In the genomic region with DNA sequence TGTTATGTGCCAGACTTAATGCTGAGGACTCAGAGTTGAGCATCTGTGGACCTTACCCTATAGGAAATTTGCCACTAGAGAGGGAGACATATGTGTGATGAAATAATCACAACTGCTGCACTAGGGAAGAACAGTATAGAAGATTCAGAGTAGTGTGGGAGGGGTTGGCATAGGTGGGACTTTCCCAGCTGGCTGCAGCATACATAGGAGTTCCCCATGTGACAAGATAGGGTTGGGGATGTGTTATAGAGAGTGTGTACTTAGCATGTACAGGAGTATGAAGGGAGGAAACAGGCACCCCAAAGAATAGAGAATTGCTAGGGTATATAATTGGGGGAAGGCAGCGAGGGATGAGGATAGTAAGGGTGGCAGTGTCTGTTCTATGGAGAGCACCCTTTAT, we compare ENCODE assay signal across 17 cellular contexts. TPM values are rescaled to one million over a fixed set of nuclear protein-coding genes. Genes with fewer than 3 reads are reported as not detected.
A peak's percentile ranks its signal among the peaks of the same experiment; 100 is the strongest.
DNase-seq lines count a peak whose midpoint lies in the region; ATAC-seq and TF ChIP-seq lines count a peak whose summit lies in the region.
"Had no signal": no experiment of that assay in that cellular context is flagged by ENCODE, and none has a peak within 500 bp of the region (broad histone marks: within the 10 kb centered on the region; RNA-seq: fewer than 3 reads in every experiment).

No MANE protein-coding gene starts in this region.

- no peaks in the 10 kb centered on the region for H3K9me3 ChIP-seq in CD4-positive, alpha-beta T cell (ENCODE audit: control insufficient read depth, low read length)
- H3K9me3 ChIP-seq in body of pancreas: no peaks in the 10 kb centered on the region
- H3K9me3 ChIP-seq: right atrium auricular region had no signal

- H3K4me1 ChIP-seq in body of pancreas: peaks cover 23% of the 10 kb centered on the region

- no peak for TF ChIP-seq POLR2A in body of pancreas (IDR thresholded peaks at IDR 0.05)

- CTCF ChIA-PET in CD4-positive, alpha-beta T cell (lab: Charles Lee): interaction anchor here (1.4 kb wide), 1 partner anchor 31 kb away, joined by 4 read pairs; no protein-coding TSS in a partner anchor
- CTCF ChIA-PET in WTC11 (lab: Charles Lee): no interaction called here

- peak; percentile 14 to 15 for DNase-seq in activated CD4-positive, alpha-beta T cell treated with anti-CD3 and anti-CD28 coated beads for 24 hours (ENCODE audit: low read depth in 2 of 2)
- no peak for DNase-seq in activated CD4-positive, alpha-beta T cell treated with anti-CD3 and anti-CD28 coated beads for 1 hour
- no peak for DNase-seq in memory B cell (ENCODE audit: low spot score in 2 of 2)
- DNase-seq in CD4-positive, alpha-beta T cell: no peak
- DNase-seq in WTC11 (ENCODE audit: low spot score): no peak
- no peak for DNase-seq in body of pancreas
- DNase-seq: CD4-positive, alpha-beta memory T cell; KBM-7; NCI-H1436 treated with DMSO at 0.1 percent for 48 hours; NCI-H510A; SW 1271 had no signal

- intact Hi-C loops in CD4-positive, alpha-beta T cell (cut with DNase I, micrococcal nuclease): loop anchor here (5.0 to 10.0 kb wide), 3 partner anchors 281 to 532 kb away; a partner anchor contains a TSS
- intact Hi-C loops in body of pancreas (cut with DNase I): no loop called here

- H3K4me1 Mint-ChIP-seq in memory B cell (peaks cover 17% of the 10 kb centered on the region), WTC11 (peaks cover 17% of the 10 kb centered on the region)
- H3K4me1 Mint-ChIP-seq in CD4-positive, alpha-beta T cell (ENCODE audit: low read depth): peaks cover 40% of the 10 kb centered on the region

- no peak overlapping the region for H3K4me3 Mint-ChIP-seq in memory B cell
- H3K4me3 Mint-ChIP-seq in CD4-positive, alpha-beta T cell: no peak overlapping the region
- no peak overlapping the region for H3K4me3 Mint-ChIP-seq in WTC11
- H3K4me3 Mint-ChIP-seq: activated naive CD4-positive, alpha-beta T cell treated with anti-CD3 and anti-CD28 coated beads, Interleukin-2, amount 50 U/mL, for 24 hours; CD4-positive, alpha-beta memory T cell; nephron had no signal

- H3K27me3 Mint-ChIP-seq in memory B cell: no peaks in the 10 kb centered on the region
- H3K27me3 Mint-ChIP-seq in CD4-positive, alpha-beta T cell: no peaks in the 10 kb centered on the region
- H3K27me3 Mint-ChIP-seq in WTC11 (ENCODE audit: low read depth): no peaks in the 10 kb centered on the region
- H3K27me3 Mint-ChIP-seq: activated naive CD4-positive, alpha-beta T cell treated with anti-CD3 and anti-CD28 coated beads, Interleukin-2, amount 50 U/mL, for 24 hours; CD4-positive, alpha-beta memory T cell had no signal

- H3K9me3 Mint-ChIP-seq in memory B cell: no peaks in the 10 kb centered on the region
- H3K9me3 Mint-ChIP-seq in CD4-positive, alpha-beta T cell: no peaks in the 10 kb centered on the region
- H3K9me3 Mint-ChIP-seq in WTC11: peaks cover 3% of the 10 kb centered on the region; the same call in 1 of the 2 replicates
- H3K9me3 Mint-ChIP-seq: activated naive CD4-positive, alpha-beta T cell treated with anti-CD3 and anti-CD28 coated beads, Interleukin-2, amount 50 U/mL, for 24 hours; CD4-positive, alpha-beta memory T cell; nephron had no signal

- no peak for TF ChIP-seq CTCF in CD4-positive, alpha-beta T cell (IDR thresholded peaks at IDR 0.05)
- TF ChIP-seq CTCF in WTC11 (IDR thresholded peaks at IDR 0.05) (no peak), body of pancreas (IDR thresholded peaks at IDR 0.05) (no peak)

- no peaks in the 10 kb centered on the region for H3K36me3 ChIP-seq in body of pancreas (replicated peaks in 1 of 2; ENCODE audit: insufficient read depth in 1 of 2, low read depth in 2 of 2)
- H3K36me3 ChIP-seq: right atrium auricular region had no signal

- POLR2A ChIA-PET in CD4-positive, alpha-beta T cell (lab: Charles Lee): no interaction called here
- POLR2A ChIA-PET in WTC11 (lab: Charles Lee): no interaction called here

- no peaks in the 10 kb centered on the region for H3K27me3 ChIP-seq in CD4-positive, alpha-beta T cell (ENCODE audit: control insufficient read depth, insufficient read depth, low read length)
- H3K27me3 ChIP-seq in body of pancreas: no peaks in the 10 kb centered on the region
- H3K27me3 ChIP-seq: right atrium auricular region had no signal

- 88 to 96% methylated on average over 1 of the region's 1 CpG for WGBS in body of pancreas, 2 donors

- ATAC-seq in GM18868 (IDR thresholded peaks at IDR 0.05; ENCODE audit: unreplicated experiment) (peak; percentile 65), HG03060 (IDR thresholded peaks at IDR 0.05; ENCODE audit: low read depth, unreplicated experiment) (peak; percentile 19), memory B cell (ENCODE audit: low read depth) (peak; percentile 18), WTC11 (no peak), body of pancreas (no peak)
- ATAC-seq in CD4-positive, alpha-beta T cell (ENCODE audit: poor library complexity): no peak

- no peak overlapping the region for H3K27ac Mint-ChIP-seq in memory B cell
- H3K27ac Mint-ChIP-seq in CD4-positive, alpha-beta T cell: no peak overlapping the region
- no peak overlapping the region for H3K27ac Mint-ChIP-seq in WTC11
- H3K27ac Mint-ChIP-seq: activated naive CD4-positive, alpha-beta T cell treated with anti-CD3 and anti-CD28 coated beads, Interleukin-2, amount 50 U/mL, for 24 hours; CD4-positive, alpha-beta memory T cell; nephron had no signal

- no peaks in the 10 kb centered on the region for H3K36me3 Mint-ChIP-seq in memory B cell
- peaks cover 17% of the 10 kb centered on the region for H3K36me3 Mint-ChIP-seq in CD4-positive, alpha-beta T cell (ENCODE audit: low read depth)
- H3K36me3 Mint-ChIP-seq in WTC11: peaks cover 12% of the 10 kb centered on the region

- H3K4me3 ChIP-seq in body of pancreas: no peak overlapping the region
- H3K4me3 ChIP-seq: right atrium auricular region had no signal

- no peak overlapping the region for H3K27ac ChIP-seq in CD4-positive, alpha-beta T cell (ENCODE audit: low read depth, low read length)
- no peak overlapping the region for H3K27ac ChIP-seq in body of pancreas
- H3K27ac ChIP-seq: right atrium auricular region had no signal

TF ChIP-seq in WTC11, 78 proteins besides CTCF, POLR2A, EP300 and RAD21 (continues in another document):
- TF ChIP-seq, protein P1, sequence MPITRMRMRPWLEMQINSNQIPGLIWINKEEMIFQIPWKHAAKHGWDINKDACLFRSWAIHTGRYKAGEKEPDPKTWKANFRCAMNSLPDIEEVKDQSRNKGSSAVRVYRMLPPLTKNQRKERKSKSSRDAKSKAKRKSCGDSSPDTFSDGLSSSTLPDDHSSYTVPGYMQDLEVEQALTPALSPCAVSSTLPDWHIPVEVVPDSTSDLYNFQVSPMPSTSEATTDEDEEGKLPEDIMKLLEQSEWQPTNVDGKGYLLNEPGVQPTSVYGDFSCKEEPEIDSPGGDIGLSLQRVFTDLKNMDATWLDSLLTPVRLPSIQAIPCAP (CRISPR knock-in tag; IDR thresholded peaks at IDR 0.05): no peak
- TF ChIP-seq FOXJ3 (CRISPR knock-in tag; IDR thresholded peaks at IDR 0.05; ENCODE audit: borderline replicate concordance): no peak
- TF ChIP-seq, protein P2, sequence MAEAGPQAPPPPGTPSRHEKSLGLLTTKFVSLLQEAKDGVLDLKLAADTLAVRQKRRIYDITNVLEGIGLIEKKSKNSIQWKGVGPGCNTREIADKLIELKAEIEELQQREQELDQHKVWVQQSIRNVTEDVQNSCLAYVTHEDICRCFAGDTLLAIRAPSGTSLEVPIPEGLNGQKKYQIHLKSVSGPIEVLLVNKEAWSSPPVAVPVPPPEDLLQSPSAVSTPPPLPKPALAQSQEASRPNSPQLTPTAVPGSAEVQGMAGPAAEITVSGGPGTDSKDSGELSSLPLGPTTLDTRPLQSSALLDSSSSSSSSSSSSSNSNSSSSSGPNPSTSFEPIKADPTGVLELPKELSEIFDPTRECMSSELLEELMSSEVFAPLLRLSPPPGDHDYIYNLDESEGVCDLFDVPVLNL (CRISPR knock-in tag; IDR thresholded peaks at IDR 0.05; ENCODE audit: borderline replicate concordance, low read depth): no peak
- no peak for TF ChIP-seq NR3C1 (CRISPR knock-in tag; conservative IDR thresholded peaks at IDR 0.05; ENCODE audit: low read depth)
- TF ChIP-seq, protein P3, sequence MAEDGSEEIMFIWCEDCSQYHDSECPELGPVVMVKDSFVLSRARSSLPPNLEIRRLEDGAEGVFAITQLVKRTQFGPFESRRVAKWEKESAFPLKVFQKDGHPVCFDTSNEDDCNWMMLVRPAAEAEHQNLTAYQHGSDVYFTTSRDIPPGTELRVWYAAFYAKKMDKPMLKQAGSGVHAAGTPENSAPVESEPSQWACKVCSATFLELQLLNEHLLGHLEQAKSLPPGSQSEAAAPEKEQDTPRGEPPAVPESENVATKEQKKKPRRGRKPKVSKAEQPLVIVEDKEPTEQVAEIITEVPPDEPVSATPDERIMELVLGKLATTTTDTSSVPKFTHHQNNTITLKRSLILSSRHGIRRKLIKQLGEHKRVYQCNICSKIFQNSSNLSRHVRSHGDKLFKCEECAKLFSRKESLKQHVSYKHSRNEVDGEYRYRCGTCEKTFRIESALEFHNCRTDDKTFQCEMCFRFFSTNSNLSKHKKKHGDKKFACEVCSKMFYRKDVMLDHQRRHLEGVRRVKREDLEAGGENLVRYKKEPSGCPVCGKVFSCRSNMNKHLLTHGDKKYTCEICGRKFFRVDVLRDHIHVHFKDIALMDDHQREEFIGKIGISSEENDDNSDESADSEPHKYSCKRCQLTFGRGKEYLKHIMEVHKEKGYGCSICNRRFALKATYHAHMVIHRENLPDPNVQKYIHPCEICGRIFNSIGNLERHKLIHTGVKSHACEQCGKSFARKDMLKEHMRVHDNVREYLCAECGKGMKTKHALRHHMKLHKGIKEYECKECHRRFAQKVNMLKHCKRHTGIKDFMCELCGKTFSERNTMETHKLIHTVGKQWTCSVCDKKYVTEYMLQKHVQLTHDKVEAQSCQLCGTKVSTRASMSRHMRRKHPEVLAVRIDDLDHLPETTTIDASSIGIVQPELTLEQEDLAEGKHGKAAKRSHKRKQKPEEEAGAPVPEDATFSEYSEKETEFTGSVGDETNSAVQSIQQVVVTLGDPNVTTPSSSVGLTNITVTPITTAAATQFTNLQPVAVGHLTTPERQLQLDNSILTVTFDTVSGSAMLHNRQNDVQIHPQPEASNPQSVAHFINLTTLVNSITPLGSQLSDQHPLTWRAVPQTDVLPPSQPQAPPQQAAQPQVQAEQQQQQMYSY (CRISPR knock-in tag; IDR thresholded peaks at IDR 0.05): no peak

RNA-seq across cellular contexts. Expression of a gene that starts 2.9 kb away (rescaled TPM):
- 10 to 100 TPM; 45.6 to 47.2 TPM for total RNA-seq in CD4-positive, alpha-beta T cell
- total RNA-seq in WTC11 (2021) (167 to 185 TPM (median 175 TPM) in 3 replicates), body of pancreas (10 to 100 TPM; 12.2 to 19.1 TPM)

RNA-seq across cellular contexts. Expression of a gene that starts 50.6 kb away (rescaled TPM):
- 10 to 100 TPM; 10.9 to 14.1 TPM for total RNA-seq in CD4-positive, alpha-beta T cell
- total RNA-seq in WTC11 (2021) (328 to 466 TPM (median 465 TPM) in 3 replicates), body of pancreas (1,000 to 10,000 TPM in 1 of 2 donors, 100 to 1,000 TPM in 1; 430 to 1,140 TPM)
- total RNA-seq: G401 had no signal

Comparison
In these comparisons a context has a peak if more than half of its experiments do, and no peak if none do; other contexts are left out.
1. DNase-seq: peak in activated CD4-positive, alpha-beta T cell treated with anti-CD3 and anti-CD28 coated beads for 24 hours (2 of 2); none in activated CD4-positive, alpha-beta T cell treated with anti-CD3 and anti-CD28 coated beads for 1 hour (single experiment), memory B cell (0 of 2), CD4-positive, alpha-beta T cell (0 of 10), WTC11 (single experiment) and body of pancreas (0 of 4).
2. ATAC-seq: peak in GM18868 (single experiment), HG03060 (single experiment) and memory B cell (single experiment); none in CD4-positive, alpha-beta T cell (single experiment), WTC11 (single experiment) and body of pancreas (single experiment).
3. RNA of a gene that starts 50.6 kb away (total RNA-seq): 430 to 1,140 TPM in body of pancreas and 328 to 466 TPM in WTC11; 10.9 to 14.1 TPM in CD4-positive, alpha-beta T cell; every median in the first group is over 10 times any median in the second.